In the genomic region with DNA sequence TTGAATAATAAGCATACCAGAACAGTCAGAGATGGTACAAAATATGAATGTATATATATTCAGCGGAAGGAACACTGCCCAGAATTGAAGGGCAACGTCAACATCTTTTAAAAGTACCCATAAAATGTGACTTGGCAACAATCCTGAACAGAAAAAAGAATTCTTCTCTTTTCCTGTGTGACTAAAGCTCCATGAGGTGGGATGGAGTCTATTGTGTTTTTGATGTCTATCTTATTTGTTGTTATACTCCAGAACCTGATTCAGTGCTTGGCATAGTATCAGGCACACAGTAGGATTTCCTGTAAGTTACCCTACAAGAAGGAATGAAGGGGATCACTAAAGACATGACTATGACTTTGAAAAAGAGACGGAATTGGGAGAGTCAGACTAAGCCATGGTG, we compare ENCODE assay signal across 22 cellular contexts. TPM values are rescaled to one million over a fixed set of nuclear protein-coding genes. Genes with fewer than 3 reads are reported as not detected.
"Had no signal": no experiment of that assay in that cellular context is flagged by ENCODE, and none has a peak within 500 bp of the region (broad histone marks: within the 10 kb centered on the region; RNA-seq: fewer than 3 reads in every experiment).

No MANE protein-coding gene starts in this region.

- DNase-seq: activated B cell treated with CpG ODN at 0.5 μM for 24 hours; activated CD4-positive, alpha-beta T cell treated with anti-CD3 and anti-CD28 coated beads for 1 hour; activated CD4-positive, alpha-beta T cell treated with anti-CD3 and anti-CD28 coated beads, Interleukin-2, amount 10 ng/mL, durations not matched to agents 24 days and 14 days; activated CD4-positive, alpha-beta T cell treated with anti-CD3 and anti-CD28 coated beads, Interleukin-2, amount 50 U/mL, for 48 hours; activated CD8-positive, alpha-beta memory T cell treated with anti-CD3 and anti-CD28 coated beads, Interleukin-2, amount 10 ng/mL, durations not matched to agents 7 days and 5 days; activated effector memory CD4-positive, alpha-beta T cell treated with anti-CD3 and anti-CD28 coated beads, Interleukin-2, amount 50 U/mL, for 16 hours; activated naive CD4-positive, alpha-beta T cell treated with Interleukin-2 at 50 U/mL for 16 hours; activated naive CD8-positive, alpha-beta T cell treated with anti-CD3 and anti-CD28 coated beads, Interleukin-2, amount 50 U/mL, for 24 hours; activated T-cell treated with anti-CD3 and anti-CD28 coated beads, Interleukin-2, amount 50 U/mL, for 4 hours; amniotic stem cell; body of pancreas; NCI-H1105 treated with DMSO at 0.1 percent for 48 hours; NCI-H1436 treated with DMSO at 0.1 percent for 48 hours; NCI-H187; NCI-H2081; NCI-H446; NCI-H524; SHP77 had no signal

- H3K27ac ChIP-seq: ascending aorta, KMS-11, SJSA1 had no signal

- ATAC-seq: activated CD8-positive, alpha-beta memory T cell treated with anti-CD3 and anti-CD28 coated beads, Interleukin-2, amount 10 ng/mL, durations not matched to agents 7 days and 5 days; activated naive CD4-positive, alpha-beta T cell treated with anti-CD3 and anti-CD28 coated beads, Interleukin-2, amount 50 U/mL, for 72 hours; activated naive CD8-positive, alpha-beta T cell treated with anti-CD3 and anti-CD28 coated beads, Interleukin-2, amount 50 U/mL, for 24 hours; activated T-cell treated with anti-CD3 and anti-CD28 coated beads, Interleukin-2, amount 50 U/mL, for 4 hours; body of pancreas had no signal

RNA-seq across cellular contexts. Expression of a gene that starts 10.3 kb away (rescaled TPM):
- total RNA-seq: activated B cell treated with CpG ODN at 0.5 μM for 24 hours; activated CD8-positive, alpha-beta memory T cell treated with anti-CD3 and anti-CD28 coated beads, Interleukin-2, amount 10 ng/mL, durations not matched to agents 7 days and 5 days had no signal
